ENCODE assay signal across 15 cellular contexts in genomic region chr6:138953451-138953850, GRCh38. TPM values are rescaled to one million over a fixed set of nuclear protein-coding genes. Genes with fewer than 3 reads are reported as not detected.
DNase-seq lines count a peak whose midpoint lies in the region; ATAC-seq and TF ChIP-seq lines count a peak whose summit lies in the region.
"Had no signal": no experiment of that assay in that cellular context is flagged by ENCODE, and none has a peak within 500 bp of the region (broad histone marks: within the 10 kb centered on the region; RNA-seq: fewer than 3 reads in every experiment).

No MANE protein-coding gene starts in this region.

- no peaks in the 10 kb centered on the region for H3K36me3 ChIP-seq in brain microvascular endothelial cell (replicated peaks)
- no peaks in the 10 kb centered on the region for H3K36me3 ChIP-seq in osteoblast (ENCODE audit: insufficient read depth, low read length)

- peaks cover 87% of the 10 kb centered on the region for H3K79me2 ChIP-seq in osteoblast (ENCODE audit: insufficient read depth, low read length)

- no peak for TF ChIP-seq CTCF in brain microvascular endothelial cell (IDR thresholded peaks at IDR 0.05; ENCODE audit: low read depth, low read length, missing control alignments)
- no peak for TF ChIP-seq CTCF in osteoblast (IDR thresholded peaks at IDR 0.05; ENCODE audit: extremely low read depth, low read depth, low read length)

- H3K4me1 ChIP-seq in osteoblast (ENCODE audit: insufficient read depth, low read length) = peaks cover 18% of the 10 kb centered on the region

- H3K27ac ChIP-seq in brain microvascular endothelial cell = peak overlapping the region; percentile 17
- H3K27ac ChIP-seq in osteoblast (ENCODE audit: low read depth, low read length) = peak overlapping the region; percentile 31

- no peak overlapping the region for H2AFZ ChIP-seq in osteoblast (ENCODE audit: low read length)

- no peaks in the 10 kb centered on the region for H3K9me3 ChIP-seq in osteoblast (ENCODE audit: low read depth, low read length)

- no peaks in the 10 kb centered on the region for H3K27me3 Mint-ChIP-seq in activated CD4-positive, alpha-beta T cell treated with anti-CD3 and anti-CD28 coated beads for 36 hours
- H3K27me3 Mint-ChIP-seq: activated CD4-positive, alpha-beta memory T cell treated with anti-CD3 and anti-CD28 coated beads, Interleukin-2, amount 10 ng/mL, durations not matched to agents 7 days and 5 days; progenitor cell of endocrine pancreas had no signal

- peak; percentile 42 for ATAC-seq in activated CD4-positive, alpha-beta T cell treated with anti-CD3 and anti-CD28 coated beads for 36 hours
- no peak for ATAC-seq in HG03571 (IDR thresholded peaks at IDR 0.05; ENCODE audit: unreplicated experiment)
- ATAC-seq in Right ventricle myocardium superior (ENCODE audit: poor library complexity) = no peak
- ATAC-seq: Panc1 had no signal

- H3K4me2 ChIP-seq in osteoblast (ENCODE audit: insufficient read depth, low read length) = no peak overlapping the region

- no peak overlapping the region for H3K27ac Mint-ChIP-seq in activated CD4-positive, alpha-beta T cell treated with anti-CD3 and anti-CD28 coated beads for 36 hours
- H3K27ac Mint-ChIP-seq: activated CD4-positive, alpha-beta memory T cell treated with anti-CD3 and anti-CD28 coated beads, Interleukin-2, amount 10 ng/mL, durations not matched to agents 7 days and 5 days; progenitor cell of endocrine pancreas had no signal

- H3K36me3 Mint-ChIP-seq in activated CD4-positive, alpha-beta T cell treated with anti-CD3 and anti-CD28 coated beads for 36 hours (ENCODE audit: low read depth) = peaks cover 9% of the 10 kb centered on the region

- H4K20me1 ChIP-seq in osteoblast (ENCODE audit: insufficient read depth, low read length) = no peaks in the 10 kb centered on the region

- H3K9me3 Mint-ChIP-seq in activated CD4-positive, alpha-beta T cell treated with anti-CD3 and anti-CD28 coated beads for 36 hours (ENCODE audit: low read depth) = no peaks in the 10 kb centered on the region
- H3K9me3 Mint-ChIP-seq: activated CD4-positive, alpha-beta memory T cell treated with anti-CD3 and anti-CD28 coated beads, Interleukin-2, amount 10 ng/mL, durations not matched to agents 7 days and 5 days had no signal

- no peak for DNase-seq in activated CD4-positive, alpha-beta T cell treated with anti-CD3 and anti-CD28 coated beads for 36 hours
- DNase-seq in activated CD4-positive, alpha-beta T cell treated with anti-CD3 and anti-CD28 coated beads, Interleukin-2, amount 50 U/mL, for 4 hours = no peak
- DNase-seq in MV-4-11 (lab: John Stamatoyannopoulos, UW) (peak; percentile 17), brain microvascular endothelial cell (no peak), osteoblast (ENCODE audit: insufficient read length, low spot score, missing footprints) (no peak), NCI-H187 treated with DMSO at 0.1 percent for 48 hours (lab: John Stamatoyannopoulos, UW) (no peak), Right ventricle myocardium superior (no peak)
- DNase-seq: ACHN; activated CD4-positive, alpha-beta memory T cell treated with anti-CD3 and anti-CD28 coated beads, Interleukin-2, amount 10 ng/mL, durations not matched to agents 7 days and 5 days; activated naive CD4-positive, alpha-beta T cell treated with anti-CD3 and anti-CD28 coated beads, Interleukin-2, amount 50 U/mL, for 16 hours; MM.1S; stimulated activated CD4-positive, alpha-beta T cell treated with anti-CD3 and anti-CD28 coated beads, Interleukin-1b, Interleukin-23, amount 100 ng/mL, for 48 hours had no signal

- no peaks in the 10 kb centered on the region for H3K27me3 ChIP-seq in brain microvascular endothelial cell (replicated peaks)
- no peaks in the 10 kb centered on the region for H3K27me3 ChIP-seq in osteoblast (ENCODE audit: insufficient read depth, low read length)

- intact Hi-C loops in activated CD4-positive, alpha-beta T cell treated with anti-CD3 and anti-CD28 coated beads for 36 hours (cut with DNase I, micrococcal nuclease) = loop anchor here in 1 of 2 experiments (2.0 kb wide), 1 partner anchor 13 kb away; no protein-coding TSS in a partner anchor
- intact Hi-C loops in Right ventricle myocardium superior (cut with DNase I) = no loop called here

- H3K4me3 ChIP-seq in brain microvascular endothelial cell (ENCODE audit: low read depth, low read length) = no peak overlapping the region
- H3K4me3 ChIP-seq in osteoblast (ENCODE audit: insufficient read depth, low read length) = no peak overlapping the region

- no peak overlapping the region for H3K4me3 Mint-ChIP-seq in activated CD4-positive, alpha-beta T cell treated with anti-CD3 and anti-CD28 coated beads for 36 hours
- H3K4me3 Mint-ChIP-seq: activated CD4-positive, alpha-beta memory T cell treated with anti-CD3 and anti-CD28 coated beads, Interleukin-2, amount 10 ng/mL, durations not matched to agents 7 days and 5 days had no signal

- peaks cover 73% of the 10 kb centered on the region for H3K4me1 Mint-ChIP-seq in activated CD4-positive, alpha-beta T cell treated with anti-CD3 and anti-CD28 coated beads for 36 hours

- CTCF ChIA-PET in activated CD4-positive, alpha-beta T cell treated with anti-CD3 and anti-CD28 coated beads for 36 hours (lab: Charles Lee) = interaction anchor here (0.9 to 1.0 kb wide), 2 partner anchors 12 to 32 kb away, joined by 3 to 5 read pairs; no protein-coding TSS in a partner anchor

- in situ Hi-C loops in brain microvascular endothelial cell (cut with HindIII; ENCODE audit: low pct_ligation_motif_present, low sequenced_read_pairs) = no loop called here

- POLR2A ChIA-PET in activated CD4-positive, alpha-beta T cell treated with anti-CD3 and anti-CD28 coated beads for 36 hours (lab: Charles Lee) = no interaction called here

RNA-seq across cellular contexts. Expression of gene REPS1, which starts 34.6 kb away (rescaled TPM):
- total RNA-seq in activated CD4-positive, alpha-beta T cell treated with anti-CD3 and anti-CD28 coated beads for 36 hours = 10 to 100 TPM; 60.3 to 90.9 TPM
- total RNA-seq in osteoblast = 42.4 and 43.1 TPM in 2 replicates
- total RNA-seq in Right ventricle myocardium superior = 31.0 TPM
